In the genomic region with DNA sequence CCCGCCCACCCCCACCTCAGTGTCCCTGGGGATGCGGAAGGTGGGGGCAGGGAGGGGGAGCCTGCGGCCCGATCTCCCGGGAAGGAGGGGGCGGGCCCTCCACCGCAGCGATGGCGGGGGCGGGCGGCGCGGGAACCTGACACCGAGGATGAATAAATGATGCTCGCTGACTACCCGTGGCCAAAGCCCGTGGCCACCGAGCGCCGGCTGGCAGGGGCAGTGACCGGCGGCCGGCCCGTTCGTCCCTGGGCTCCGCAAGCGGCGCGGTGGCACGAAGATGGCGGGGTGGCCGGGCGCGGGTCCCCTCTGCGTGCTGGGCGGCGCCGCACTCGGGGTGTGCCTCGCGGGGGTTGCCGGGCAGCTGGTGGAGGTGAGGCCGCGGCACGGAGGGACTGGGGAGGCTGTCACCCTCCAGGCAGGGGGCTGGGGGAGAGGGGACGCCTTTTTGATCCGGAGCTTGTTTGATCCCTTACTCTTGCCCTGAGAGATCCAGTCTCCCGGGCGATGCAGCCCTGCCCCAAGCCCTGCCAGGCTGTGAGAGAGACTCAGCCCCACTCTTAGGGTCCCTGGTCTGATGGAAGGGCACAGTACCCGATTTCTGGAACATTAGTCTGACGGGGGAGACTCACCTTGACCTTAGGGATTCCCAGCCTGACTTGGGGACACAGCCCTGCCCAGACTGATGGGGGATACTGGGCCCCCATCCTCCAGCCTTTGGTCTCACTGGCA, we compare ENCODE assay signal across 2 cellular contexts.
TF ChIP-seq lines count a peak whose summit lies in the region.

A gene with protein sequence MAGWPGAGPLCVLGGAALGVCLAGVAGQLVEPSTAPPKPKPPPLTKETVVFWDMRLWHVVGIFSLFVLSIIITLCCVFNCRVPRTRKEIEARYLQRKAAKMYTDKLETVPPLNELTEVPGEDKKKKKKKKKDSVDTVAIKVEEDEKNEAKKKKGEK (plus strand): TSS at position 182 of the 729 bp plus-strand sequence. CDS start 96 bp downstream, at position 278.

TF ChIP-seq in liver, 16 proteins besides CTCF, POLR2A, EP300 and RAD21:
- TF ChIP-seq FOXA1 (IDR thresholded peaks at IDR 0.05) (no peak), GABPA (IDR thresholded peaks at IDR 0.05 in 1 of 2, conservative IDR thresholded peaks at IDR 0.05 in 1 of 2) (no peak), TAF1 (conservative IDR thresholded peaks at IDR 0.05) (no peak), NR2F2 (IDR thresholded peaks at IDR 0.05) (no peak), HNF4G (IDR thresholded peaks at IDR 0.05) (no peak), YY1 (IDR thresholded peaks at IDR 0.05) (no peak), HNF4A (conservative IDR thresholded peaks at IDR 0.05) (no peak), SP1 (IDR thresholded peaks at IDR 0.05) (no peak), JUND (IDR thresholded peaks at IDR 0.05) (no peak), RXRA (IDR thresholded peaks at IDR 0.05) (no peak), FOXA2 (IDR thresholded peaks at IDR 0.05) (no peak), EGR1 (IDR thresholded peaks at IDR 0.05; ENCODE audit: low read depth in 2 of 2) (no peak)
- TF ChIP-seq, protein P1, sequence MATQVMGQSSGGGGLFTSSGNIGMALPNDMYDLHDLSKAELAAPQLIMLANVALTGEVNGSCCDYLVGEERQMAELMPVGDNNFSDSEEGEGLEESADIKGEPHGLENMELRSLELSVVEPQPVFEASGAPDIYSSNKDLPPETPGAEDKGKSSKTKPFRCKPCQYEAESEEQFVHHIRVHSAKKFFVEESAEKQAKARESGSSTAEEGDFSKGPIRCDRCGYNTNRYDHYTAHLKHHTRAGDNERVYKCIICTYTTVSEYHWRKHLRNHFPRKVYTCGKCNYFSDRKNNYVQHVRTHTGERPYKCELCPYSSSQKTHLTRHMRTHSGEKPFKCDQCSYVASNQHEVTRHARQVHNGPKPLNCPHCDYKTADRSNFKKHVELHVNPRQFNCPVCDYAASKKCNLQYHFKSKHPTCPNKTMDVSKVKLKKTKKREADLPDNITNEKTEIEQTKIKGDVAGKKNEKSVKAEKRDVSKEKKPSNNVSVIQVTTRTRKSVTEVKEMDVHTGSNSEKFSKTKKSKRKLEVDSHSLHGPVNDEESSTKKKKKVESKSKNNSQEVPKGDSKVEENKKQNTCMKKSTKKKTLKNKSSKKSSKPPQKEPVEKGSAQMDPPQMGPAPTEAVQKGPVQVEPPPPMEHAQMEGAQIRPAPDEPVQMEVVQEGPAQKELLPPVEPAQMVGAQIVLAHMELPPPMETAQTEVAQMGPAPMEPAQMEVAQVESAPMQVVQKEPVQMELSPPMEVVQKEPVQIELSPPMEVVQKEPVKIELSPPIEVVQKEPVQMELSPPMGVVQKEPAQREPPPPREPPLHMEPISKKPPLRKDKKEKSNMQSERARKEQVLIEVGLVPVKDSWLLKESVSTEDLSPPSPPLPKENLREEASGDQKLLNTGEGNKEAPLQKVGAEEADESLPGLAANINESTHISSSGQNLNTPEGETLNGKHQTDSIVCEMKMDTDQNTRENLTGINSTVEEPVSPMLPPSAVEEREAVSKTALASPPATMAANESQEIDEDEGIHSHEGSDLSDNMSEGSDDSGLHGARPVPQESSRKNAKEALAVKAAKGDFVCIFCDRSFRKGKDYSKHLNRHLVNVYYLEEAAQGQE (IDR thresholded peaks at IDR 0.05), result no peak
- TF ChIP-seq, protein P2, sequence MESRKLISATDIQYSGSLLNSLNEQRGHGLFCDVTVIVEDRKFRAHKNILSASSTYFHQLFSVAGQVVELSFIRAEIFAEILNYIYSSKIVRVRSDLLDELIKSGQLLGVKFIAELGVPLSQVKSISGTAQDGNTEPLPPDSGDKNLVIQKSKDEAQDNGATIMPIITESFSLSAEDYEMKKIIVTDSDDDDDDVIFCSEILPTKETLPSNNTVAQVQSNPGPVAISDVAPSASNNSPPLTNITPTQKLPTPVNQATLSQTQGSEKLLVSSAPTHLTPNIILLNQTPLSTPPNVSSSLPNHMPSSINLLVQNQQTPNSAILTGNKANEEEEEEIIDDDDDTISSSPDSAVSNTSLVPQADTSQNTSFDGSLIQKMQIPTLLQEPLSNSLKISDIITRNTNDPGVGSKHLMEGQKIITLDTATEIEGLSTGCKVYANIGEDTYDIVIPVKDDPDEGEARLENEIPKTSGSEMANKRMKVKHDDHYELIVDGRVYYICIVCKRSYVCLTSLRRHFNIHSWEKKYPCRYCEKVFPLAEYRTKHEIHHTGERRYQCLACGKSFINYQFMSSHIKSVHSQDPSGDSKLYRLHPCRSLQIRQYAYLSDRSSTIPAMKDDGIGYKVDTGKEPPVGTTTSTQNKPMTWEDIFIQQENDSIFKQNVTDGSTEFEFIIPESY (IDR thresholded peaks at IDR 0.05), result no peak
- TF ChIP-seq, protein P3, sequence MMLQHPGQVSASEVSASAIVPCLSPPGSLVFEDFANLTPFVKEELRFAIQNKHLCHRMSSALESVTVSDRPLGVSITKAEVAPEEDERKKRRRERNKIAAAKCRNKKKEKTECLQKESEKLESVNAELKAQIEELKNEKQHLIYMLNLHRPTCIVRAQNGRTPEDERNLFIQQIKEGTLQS (IDR thresholded peaks at IDR 0.05), result no peak
- TF ChIP-seq, protein P4, sequence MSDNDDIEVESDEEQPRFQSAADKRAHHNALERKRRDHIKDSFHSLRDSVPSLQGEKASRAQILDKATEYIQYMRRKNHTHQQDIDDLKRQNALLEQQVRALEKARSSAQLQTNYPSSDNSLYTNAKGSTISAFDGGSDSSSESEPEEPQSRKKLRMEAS (IDR thresholded peaks at IDR 0.05), result no peak
TF ChIP-seq in liver: peak in this region for 0.

TF ChIP-seq in HepG2, 621 proteins besides CTCF, POLR2A, EP300 and RAD21:
- TF ChIP-seq, protein P5, sequence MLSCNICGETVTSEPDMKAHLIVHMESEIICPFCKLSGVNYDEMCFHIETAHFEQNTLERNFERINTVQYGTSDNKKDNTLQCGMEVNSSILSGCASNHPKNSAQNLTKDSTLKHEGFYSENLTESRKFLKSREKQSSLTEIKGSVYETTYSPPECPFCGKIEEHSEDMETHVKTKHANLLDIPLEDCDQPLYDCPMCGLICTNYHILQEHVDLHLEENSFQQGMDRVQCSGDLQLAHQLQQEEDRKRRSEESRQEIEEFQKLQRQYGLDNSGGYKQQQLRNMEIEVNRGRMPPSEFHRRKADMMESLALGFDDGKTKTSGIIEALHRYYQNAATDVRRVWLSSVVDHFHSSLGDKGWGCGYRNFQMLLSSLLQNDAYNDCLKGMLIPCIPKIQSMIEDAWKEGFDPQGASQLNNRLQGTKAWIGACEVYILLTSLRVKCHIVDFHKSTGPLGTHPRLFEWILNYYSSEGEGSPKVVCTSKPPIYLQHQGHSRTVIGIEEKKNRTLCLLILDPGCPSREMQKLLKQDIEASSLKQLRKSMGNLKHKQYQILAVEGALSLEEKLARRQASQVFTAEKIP (CRISPR knock-in tag; IDR thresholded peaks at IDR 0.05; ENCODE audit: borderline replicate concordance), result no peak
- TF ChIP-seq TEAD3 (CRISPR knock-in tag; optimal IDR thresholded peaks at IDR 0.05; ENCODE audit: borderline replicate concordance), result no peak
- no peak for TF ChIP-seq HDAC6 (IDR thresholded peaks at IDR 0.05; ENCODE audit: low read depth, low read length)
- TF ChIP-seq, protein P6, sequence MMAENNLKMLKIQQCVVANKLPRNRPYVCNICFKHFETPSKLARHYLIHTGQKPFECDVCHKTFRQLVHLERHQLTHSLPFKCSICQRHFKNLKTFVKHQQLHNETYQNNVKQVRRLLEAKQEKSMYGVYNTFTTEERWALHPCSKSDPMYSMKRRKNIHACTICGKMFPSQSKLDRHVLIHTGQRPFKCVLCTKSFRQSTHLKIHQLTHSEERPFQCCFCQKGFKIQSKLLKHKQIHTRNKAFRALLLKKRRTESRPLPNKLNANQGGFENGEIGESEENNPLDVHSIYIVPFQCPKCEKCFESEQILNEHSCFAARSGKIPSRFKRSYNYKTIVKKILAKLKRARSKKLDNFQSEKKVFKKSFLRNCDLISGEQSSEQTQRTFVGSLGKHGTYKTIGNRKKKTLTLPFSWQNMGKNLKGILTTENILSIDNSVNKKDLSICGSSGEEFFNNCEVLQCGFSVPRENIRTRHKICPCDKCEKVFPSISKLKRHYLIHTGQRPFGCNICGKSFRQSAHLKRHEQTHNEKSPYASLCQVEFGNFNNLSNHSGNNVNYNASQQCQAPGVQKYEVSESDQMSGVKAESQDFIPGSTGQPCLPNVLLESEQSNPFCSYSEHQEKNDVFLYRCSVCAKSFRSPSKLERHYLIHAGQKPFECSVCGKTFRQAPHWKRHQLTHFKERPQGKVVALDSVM (CRISPR knock-in tag; IDR thresholded peaks at IDR 0.05), result no peak
- no peak for TF ChIP-seq PHF5A (CRISPR knock-in tag; IDR thresholded peaks at IDR 0.05; ENCODE audit: low read depth, unreplicated experiment)
- TF ChIP-seq ZNF382 (CRISPR knock-in tag; IDR thresholded peaks at IDR 0.05; ENCODE audit: borderline replicate concordance), result no peak
- no peak for TF ChIP-seq EEA1 (CRISPR knock-in tag; IDR thresholded peaks at IDR 0.05; ENCODE audit: borderline replicate concordance)
- TF ChIP-seq PITX1 (CRISPR knock-in tag; IDR thresholded peaks at IDR 0.05), result no peak
- no peak for TF ChIP-seq ZBTB8A (CRISPR knock-in tag; IDR thresholded peaks at IDR 0.05; ENCODE audit: borderline replicate concordance, low read depth)
- TF ChIP-seq GPN1 (CRISPR knock-in tag; IDR thresholded peaks at IDR 0.05; ENCODE audit: borderline replicate concordance), result no peak
- TF ChIP-seq, protein P7, sequence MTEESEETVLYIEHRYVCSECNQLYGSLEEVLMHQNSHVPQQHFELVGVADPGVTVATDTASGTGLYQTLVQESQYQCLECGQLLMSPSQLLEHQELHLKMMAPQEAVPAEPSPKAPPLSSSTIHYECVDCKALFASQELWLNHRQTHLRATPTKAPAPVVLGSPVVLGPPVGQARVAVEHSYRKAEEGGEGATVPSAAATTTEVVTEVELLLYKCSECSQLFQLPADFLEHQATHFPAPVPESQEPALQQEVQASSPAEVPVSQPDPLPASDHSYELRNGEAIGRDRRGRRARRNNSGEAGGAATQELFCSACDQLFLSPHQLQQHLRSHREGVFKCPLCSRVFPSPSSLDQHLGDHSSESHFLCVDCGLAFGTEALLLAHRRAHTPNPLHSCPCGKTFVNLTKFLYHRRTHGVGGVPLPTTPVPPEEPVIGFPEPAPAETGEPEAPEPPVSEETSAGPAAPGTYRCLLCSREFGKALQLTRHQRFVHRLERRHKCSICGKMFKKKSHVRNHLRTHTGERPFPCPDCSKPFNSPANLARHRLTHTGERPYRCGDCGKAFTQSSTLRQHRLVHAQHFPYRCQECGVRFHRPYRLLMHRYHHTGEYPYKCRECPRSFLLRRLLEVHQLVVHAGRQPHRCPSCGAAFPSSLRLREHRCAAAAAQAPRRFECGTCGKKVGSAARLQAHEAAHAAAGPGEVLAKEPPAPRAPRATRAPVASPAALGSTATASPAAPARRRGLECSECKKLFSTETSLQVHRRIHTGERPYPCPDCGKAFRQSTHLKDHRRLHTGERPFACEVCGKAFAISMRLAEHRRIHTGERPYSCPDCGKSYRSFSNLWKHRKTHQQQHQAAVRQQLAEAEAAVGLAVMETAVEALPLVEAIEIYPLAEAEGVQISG (CRISPR knock-in tag; IDR thresholded peaks at IDR 0.05), result no peak
- no peak for TF ChIP-seq EED (CRISPR knock-in tag; IDR thresholded peaks at IDR 0.05)
- TF ChIP-seq, protein P8, sequence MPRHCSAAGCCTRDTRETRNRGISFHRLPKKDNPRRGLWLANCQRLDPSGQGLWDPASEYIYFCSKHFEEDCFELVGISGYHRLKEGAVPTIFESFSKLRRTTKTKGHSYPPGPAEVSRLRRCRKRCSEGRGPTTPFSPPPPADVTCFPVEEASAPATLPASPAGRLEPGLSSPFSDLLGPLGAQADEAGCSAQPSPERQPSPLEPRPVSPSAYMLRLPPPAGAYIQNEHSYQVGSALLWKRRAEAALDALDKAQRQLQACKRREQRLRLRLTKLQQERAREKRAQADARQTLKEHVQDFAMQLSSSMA (CRISPR knock-in tag; IDR thresholded peaks at IDR 0.05), result no peak
- no peak for TF ChIP-seq ADNP (CRISPR knock-in tag; IDR thresholded peaks at IDR 0.05)
